Comparison of ENCODE assay signal across 29 cellular contexts in the genomic region with DNA sequence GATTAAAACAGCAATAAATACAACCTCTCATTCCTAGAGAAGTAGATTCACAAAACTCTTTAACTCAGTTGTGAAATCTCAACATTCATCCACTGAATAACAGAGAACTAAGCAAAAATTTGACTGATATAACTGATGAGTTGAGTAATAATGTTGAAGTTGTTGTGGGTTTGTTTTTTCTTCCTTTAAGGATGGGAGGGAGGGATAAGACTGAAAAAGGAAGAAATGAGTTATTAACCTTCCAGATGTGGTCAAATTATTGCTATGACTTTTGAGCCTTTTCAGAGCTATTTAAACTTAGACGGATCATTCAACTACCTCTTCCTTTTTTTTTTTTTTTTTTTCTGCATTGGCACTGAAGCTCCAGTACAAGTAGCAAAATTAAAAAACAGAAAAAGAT. TPM values are rescaled to one million over a fixed set of nuclear protein-coding genes. Genes with fewer than 3 reads are reported as not detected.
A peak's percentile ranks its signal among the peaks of the same experiment; 100 is the strongest.
DNase-seq lines count a peak whose midpoint lies in the region; ATAC-seq, FAIRE-seq and TF ChIP-seq lines count a peak whose summit lies in the region.
"Had no signal": no experiment of that assay in that cellular context is flagged by ENCODE, and none has a peak within 500 bp of the region (broad histone marks: within the 10 kb centered on the region; RNA-seq: fewer than 3 reads in every experiment).

No MANE protein-coding gene starts in this region.

- H3K4me1 ChIP-seq in A549 (no peaks in the 10 kb centered on the region), GM12878 (ENCODE audit: control insufficient read depth, insufficient read depth, low read length) (peaks cover 3% of the 10 kb centered on the region; the same call in 1 of the 2 replicates), kidney (ENCODE audit: control insufficient read depth in 1 of 2, insufficient read depth in 1 of 2, low read depth in 1 of 2, low read length in 2 of 2) (no peaks in the 10 kb centered on the region)
- H3K4me1 ChIP-seq: upper lobe of left lung had no signal

- no peak overlapping the region for H3K27ac ChIP-seq in A549
- no peak overlapping the region for H3K27ac ChIP-seq in GM12878 (ENCODE audit: control insufficient read depth, insufficient read depth)
- no peak overlapping the region for H3K27ac ChIP-seq in kidney (ENCODE audit: low read depth in 2 of 2, low read length in 2 of 2)
- H3K27ac ChIP-seq: 22Rv1, gastroesophageal sphincter, GM23248, RWPE1, upper lobe of left lung had no signal

- peak; percentile 35 to 62 for ATAC-seq in activated CD4-positive, CD25-positive, alpha-beta regulatory T cell treated with anti-CD3 and anti-CD28 coated beads, Interleukin-2, amount 50 U/mL, for 24 hours
- no peak for ATAC-seq in A549
- ATAC-seq in GM12878, result no peak
- ATAC-seq: gastroesophageal sphincter, T-cell had no signal

- BruUV-seq in GM12878 (replicated peaks; lab: Mats Ljungman, UMichigan), result no TSS peak

- H3K36me3 ChIP-seq in GM12878 (ENCODE audit: control insufficient read depth in 2 of 2, insufficient read depth in 2 of 2, low read length in 1 of 2) (peaks cover 2 to 4% of the 10 kb centered on the region in 2 experiments; a peak in 3 of 4 replicates), kidney (ENCODE audit: control insufficient read depth in 1 of 2, insufficient read depth in 2 of 2, low read length in 2 of 2) (no peaks in the 10 kb centered on the region)
- H3K36me3 ChIP-seq: gastroesophageal sphincter, upper lobe of left lung had no signal

- in situ Hi-C loops in GM12878 (cut with MboI), result no loop called here

- no peak for TF ChIP-seq RAD21 in A549 (conservative IDR thresholded peaks at IDR 0.05 in 1 of 2, IDR thresholded peaks at IDR 0.05 in 1 of 2)
- no peak for TF ChIP-seq RAD21 in GM12878 (IDR thresholded peaks at IDR 0.05; ENCODE audit: insufficient read depth, low read depth, low read length)

- FAIRE-seq in A549 (lab: Jason Lieb, UNC) (peak; percentile 49), GM12878 (lab: Jason Lieb, UNC) (no peak), kidney (lab: Jason Lieb, UNC) (no peak)
- FAIRE-seq: bronchial epithelial cell, endothelial cell of umbilical vein, GM18507 had no signal

- H2AFZ ChIP-seq in GM12878 (ENCODE audit: control insufficient read depth, low read depth, low read length), result no peak overlapping the region
- H2AFZ ChIP-seq: GM23248 had no signal

- H3K9ac ChIP-seq in GM12878 (ENCODE audit: control insufficient read depth, insufficient read depth, low read length), result no peak overlapping the region
- no peak overlapping the region for H3K9ac ChIP-seq in kidney (ENCODE audit: low read length in 2 of 2)
- H3K9ac ChIP-seq: GM23248 had no signal

- no peak for TF ChIP-seq EP300 in A549 (IDR thresholded peaks at IDR 0.05)
- TF ChIP-seq EP300 in GM12878 (IDR thresholded peaks at IDR 0.05; ENCODE audit: borderline replicate concordance in 1 of 2, control insufficient read depth in 1 of 2, low read depth in 2 of 2, low read length in 2 of 2), result no peak

- H3K4me3 ChIP-seq in A549, result no peak overlapping the region
- no peak overlapping the region for H3K4me3 ChIP-seq in GM12878
- H3K4me3 ChIP-seq in kidney (ENCODE audit: low read length in 2 of 2), result no peak overlapping the region
- H3K4me3 ChIP-seq: gastroesophageal sphincter, GM23248, lung, upper lobe of left lung had no signal

- H3K27me3 ChIP-seq in GM12878 (replicated peaks in 1 of 2; ENCODE audit: control insufficient read depth in 2 of 2, insufficient read depth in 2 of 2, low read length in 1 of 2), result no peaks in the 10 kb centered on the region
- H3K27me3 ChIP-seq: upper lobe of left lung had no signal

- TF ChIP-seq CTCF in A549 (IDR thresholded peaks at IDR 0.05), result no peak
- no peak for TF ChIP-seq CTCF in GM12878 (IDR thresholded peaks at IDR 0.05 in 2 of 3, conservative IDR thresholded peaks at IDR 0.05 in 1 of 3; ENCODE audit: control insufficient read depth in 2 of 3, extremely low read depth in 1 of 3, insufficient read depth in 1 of 3, low read depth in 3 of 3, low read length in 3 of 3)
- TF ChIP-seq CTCF in kidney (IDR thresholded peaks at IDR 0.05; ENCODE audit: borderline replicate concordance, extremely low read depth, insufficient read depth), result no peak

- RAD21 ChIA-PET in GM12878 (lab: Charles Lee; ENCODE audit: unreplicated experiment), result interaction anchor here (0.6 to 2.6 kb wide), 10 partner anchors 8 to 108 kb away, joined by 3 to 10 read pairs (median 4); no protein-coding TSS in a partner anchor

- intact Hi-C loops in GM12878 (cut with micrococcal nuclease; ENCODE audit: unreplicated experiment), result no loop called here
- intact Hi-C loops in kidney (cut with DNase I), result no loop called here

- CTCF ChIA-PET in A549 (lab: Yijun Ruan, JAX) (interaction anchor here (1.1 to 2.5 kb wide), 7 partner anchors 8 to 83 kb away, joined by 3 to 7 read pairs (median 5); no protein-coding TSS in a partner anchor), GM12878 (lab: Yijun Ruan, JAX) (interaction anchor here (0.6 to 3.8 kb wide), 9 partner anchors 12 to 131 kb away, joined by 3 to 15 read pairs (median 4); no protein-coding TSS in a partner anchor)

- no peaks in the 10 kb centered on the region for H3K9me3 ChIP-seq in A549
- H3K9me3 ChIP-seq in GM12878 (replicated peaks; ENCODE audit: control insufficient read depth, insufficient read depth, low read length), result no peaks in the 10 kb centered on the region
- H3K9me3 ChIP-seq in kidney (ENCODE audit: control insufficient read depth in 1 of 2, low read length in 2 of 2), result no peaks in the 10 kb centered on the region
- H3K9me3 ChIP-seq: gastroesophageal sphincter, upper lobe of left lung had no signal

- no peaks in the 10 kb centered on the region for H4K20me1 ChIP-seq in GM12878 (ENCODE audit: control insufficient read depth, insufficient read depth)

- TF ChIP-seq POLR2A in A549 (IDR thresholded peaks at IDR 0.05; ENCODE audit: low read length), result no peak
- no peak for TF ChIP-seq POLR2A in GM12878 (IDR thresholded peaks at IDR 0.05; ENCODE audit: low read depth, low read length)
- TF ChIP-seq POLR2A in erythroblast (IDR thresholded peaks at IDR 0.05; ENCODE audit: low read length), result no peak

- 52% methylated on average over 1 of the region's 1 CpG for WGBS in A549 (ENCODE audit: missing lambda C conversion rate)
- WGBS in GM12878 (ENCODE audit: insufficient coverage, insufficient replicate concordance, low lambda C conversion rate, missing lambda C conversion rate), result 0% methylated on average over 1 of the region's 1 CpG

- no peaks in the 10 kb centered on the region for H3K79me2 ChIP-seq in GM12878 (ENCODE audit: control insufficient read depth, insufficient read depth, low read length)

- DNase-seq in activated CD4-positive, CD25-positive, alpha-beta regulatory T cell (lab: John Stamatoyannopoulos, UW), result no peak
- DNase-seq in A549 (ENCODE audit: low read depth in 1 of 2, low spot score in 1 of 2) (no peak), NOMO-1 (lab: John Stamatoyannopoulos, UW; ENCODE audit: unreplicated experiment in 2 of 2) (peak; percentile 32 to 65), GM12878 (ENCODE audit: low read depth, low spot score) (no peak), kidney (no peak), erythroblast (lab: John Stamatoyannopoulos, UW) (no peak), amygdala (lab: John Stamatoyannopoulos, UW) (no peak)
- DNase-seq: activated naive CD4-positive, alpha-beta T cell treated with anti-CD3 and anti-CD28 coated beads for 36 hours; aorta; Calu3; DMS79 treated with DMSO at 0.1 percent for 48 hours; GF-D8; GM23248; NCI-H1436 treated with DMSO at 0.1 percent for 48 hours; NCI-H2107; NCI-H774; stimulated activated CD4-positive, alpha-beta T cell treated with anti-CD3 and anti-CD28 coated beads, Interleukin-15, amount 100 ng/mL, for 24 hours; stimulated activated CD4-positive, alpha-beta T cell treated with anti-CD3 and anti-CD28 coated beads, Interleukin-4, amount 100 ng/mL, for 4 hours; T-cell; upper lobe of left lung had no signal

- POLR2A ChIA-PET in A549 (lab: Yijun Ruan, JAX) (interaction anchor here (0.7 kb wide), 1 partner anchor 126 kb away, joined by 4 read pairs; no protein-coding TSS in a partner anchor), GM12878 (lab: Charles Lee) (interaction anchor here (0.6 to 1.3 kb wide), 10 partner anchors 9 to 494 kb away, joined by 3 to 10 read pairs (median 4); no protein-coding TSS in a partner anchor)

- SMC1A ChIA-PET in GM12878 (lab: Charles Lee; ENCODE audit: uncharacterized antibody, unreplicated experiment), result interaction anchor here (0.7 to 2.8 kb wide), 15 partner anchors 10 to 87 kb away, joined by 3 to 18 read pairs (median 4); no protein-coding TSS in a partner anchor

- H3K4me2 ChIP-seq in A549 (no peak overlapping the region), GM12878 (ENCODE audit: control insufficient read depth, insufficient read depth) (no peak overlapping the region)

TF ChIP-seq in A549, 52 proteins besides CTCF, POLR2A, EP300 and RAD21 (continues in another document):
- no peak for TF ChIP-seq SMC3 (IDR thresholded peaks at IDR 0.05)

TF ChIP-seq in GM12878, 131 proteins besides CTCF, POLR2A, EP300 and RAD21 (continues in another document):
- TF ChIP-seq CREB1 (IDR thresholded peaks at IDR 0.05; ENCODE audit: low read depth), result no peak
- peak; percentile 53; the same call in 1 of the 2 replicates for TF ChIP-seq MEF2A (IDR thresholded peaks at IDR 0.05; ENCODE audit: insufficient read depth, low read depth, low read length)

RNA-seq across cellular contexts. Expression of gene SKAP1, which starts 38.6 kb away (rescaled TPM):
- 0.77 and 0.78 TPM in 2 replicates for polyA plus RNA-seq in A549 (2011; rRNA removed)
- polyA plus RNA-seq in A549 (2012; cell fraction: cytosol; rRNA removed), result 0.10 and 0.17 TPM in 2 replicates
- polyA plus RNA-seq in A549 (2012; cell fraction: nucleus; rRNA removed), result not detected in 2 replicates
- polyA plus RNA-seq in A549 (2017; fragmentation: RNase III; extraction: RNeasy Plus Mini Kit Qiagen cat#74134 plus additional on column Dnase treatment), result 0.08 to 0.16 TPM (median 0.14 TPM) in 3 replicates
- polyA minus RNA-seq in A549 (2011; rRNA and poly(A)+ RNA removed), result not detected in 2 replicates
- total RNA-seq in GM12878 (2013; cell fraction: nucleolus; rRNA removed), result 105 and 107 TPM in 2 replicates
- 18.0 and 18.4 TPM in 2 replicates for total RNA-seq in GM12878 (2014; rRNA removed)
- 34.5 and 38.7 TPM in 2 replicates for total RNA-seq in GM12878 (2014; rRNA removed; fragmentation: Illumina TruSeq; extraction: Trizol)
- 36.6 and 38.4 TPM in 2 replicates for total RNA-seq in GM12878 (2021)
- polyA plus RNA-seq in GM12878 (2011; ENCODE audit: low read depth), result 60.0 TPM
- 97.6 and 149 TPM in 2 replicates for polyA plus RNA-seq in GM12878 (2011; rRNA removed)
- polyA plus RNA-seq in GM12878 (2011; cell fraction: cytosol; rRNA removed), result 72.9 and 113 TPM in 2 replicates
- polyA plus RNA-seq in GM12878 (2011; cell fraction: nucleus; rRNA removed), result 45.5 and 54.5 TPM in 2 replicates
- polyA plus RNA-seq in GM12878 (2012), result 57.2 and 78.2 TPM in 2 replicates
- polyA plus RNA-seq in GM12878 (2014; fragmentation: Illumina TruSeq; extraction: Trizol), result 72.1 and 78.5 TPM in 2 replicates
- 10 to 100 TPM; 17.1 to 34.2 TPM for polyA plus RNA-seq in GM12878 (2014; fragmentation: Nextera tagmentation; extraction: Ambion mirVana)
- polyA plus RNA-seq in GM12878 (2014; rRNA removed), result 27.4 and 35.2 TPM in 2 replicates
- polyA plus RNA-seq in GM12878 (2016; fragmentation: Nextera tagmentation; extraction: Ambion mirVana), result 10 to 100 TPM; 42.7 to 46.3 TPM
- polyA minus RNA-seq in GM12878 (2011; rRNA and poly(A)+ RNA removed), result 60.6 and 66.1 TPM in 2 replicates
- 18.0 and 20.8 TPM in 2 replicates for polyA minus RNA-seq in GM12878 (2011; cell fraction: cytosol; rRNA and poly(A)+ RNA removed)
- polyA minus RNA-seq in GM12878 (2011; cell fraction: nucleus; rRNA and poly(A)+ RNA removed), result 49.3 and 76.1 TPM in 2 replicates
- 34.8 TPM for total RNA-seq in kidney
- 42.6 TPM for polyA plus RNA-seq in kidney (ENCODE audit: insufficient read depth, low read depth, low replicate concordance)
- total RNA-seq: bronchial epithelial cell, GM23248, osteoblast had no signal
- polyA plus RNA-seq: endothelial cell of umbilical vein, GM23248 had no signal

Comparison
In these comparisons a context has a peak if more than half of its experiments do, and no peak if none do; other contexts are left out.
1. ATAC-seq: peak in activated CD4-positive, CD25-positive, alpha-beta regulatory T cell treated with anti-CD3 and anti-CD28 coated beads, Interleukin-2, amount 50 U/mL, for 24 hours (2 of 2); none in A549 (0 of 2) and GM12878 (single experiment).
2. DNase-seq: peak in NOMO-1 (2 of 2); none in activated CD4-positive, CD25-positive, alpha-beta regulatory T cell (0 of 4), A549 (0 of 2), GM12878 (single experiment), kidney (single experiment), erythroblast (0 of 2) and amygdala (0 of 56).
3. RNA of gene SKAP1, which starts 38.6 kb away (polyA plus RNA-seq): 17.1 to 149 TPM in GM12878 and 42.6 TPM in kidney (single experiment); 0.08 to 0.78 TPM in A549; every median in the first group is over 10 times any median in the second.